In the genomic region with DNA sequence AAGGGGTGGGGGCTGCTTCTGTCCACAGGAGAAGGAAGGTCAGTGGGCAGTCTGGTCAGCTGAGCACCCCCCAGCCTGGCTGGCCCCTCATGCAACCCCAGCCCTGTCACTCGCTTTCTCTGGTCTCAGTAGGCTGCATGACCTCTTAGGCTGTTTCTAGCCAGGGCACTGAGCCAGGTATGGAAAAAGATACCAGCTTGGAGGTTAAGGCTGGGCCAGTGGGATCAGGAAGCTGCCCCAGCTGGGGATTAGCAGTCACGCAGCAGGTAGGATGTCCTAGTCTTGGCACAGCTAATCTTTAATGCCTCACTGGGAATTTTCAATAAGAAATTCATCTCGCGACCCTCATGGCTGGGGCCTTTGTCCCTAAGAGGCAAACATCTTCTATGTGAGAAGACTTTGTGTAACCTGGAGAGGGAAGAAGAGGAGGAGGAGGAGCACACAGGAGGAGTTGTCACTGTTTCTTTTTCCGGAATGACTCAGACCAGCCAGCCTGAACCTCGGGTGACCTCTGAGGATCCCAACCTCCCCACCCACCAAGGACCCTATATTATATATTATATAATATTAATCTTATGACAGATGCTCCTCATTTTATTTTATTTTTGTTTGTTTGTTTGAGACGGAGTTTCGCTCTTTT, we compare ENCODE assay signal across 21 cellular contexts. TPM values are rescaled to one million over a fixed set of nuclear protein-coding genes. Genes with fewer than 3 reads are reported as not detected.
"Had no signal": no experiment of that assay in that cellular context is flagged by ENCODE, and none has a peak within 500 bp of the region (broad histone marks: within the 10 kb centered on the region; RNA-seq: fewer than 3 reads in every experiment).

No MANE protein-coding gene starts in this region.

- H3K27ac ChIP-seq: brain microvascular endothelial cell, gastroesophageal sphincter, hepatocyte, left ventricle myocardium inferior, prostate gland, right lobe of liver, transverse colon had no signal

- H2AFZ ChIP-seq: hepatocyte had no signal

- H3K36me3 ChIP-seq: brain microvascular endothelial cell, gastroesophageal sphincter, left ventricle myocardium inferior, prostate gland, right lobe of liver, transverse colon had no signal

- H3K4me1 ChIP-seq: gastroesophageal sphincter, left ventricle myocardium inferior, prostate gland, right lobe of liver, transverse colon had no signal

- H3K4me3 ChIP-seq: gastroesophageal sphincter, hepatocyte, left ventricle myocardium inferior, prostate gland, right lobe of liver, transverse colon had no signal

- H3K4me2 ChIP-seq: hepatocyte had no signal

- FAIRE-seq: kidney had no signal

- ATAC-seq: activated naive CD4-positive, alpha-beta T cell treated with anti-CD3 and anti-CD28 coated beads, Interleukin-2, amount 50 U/mL, for 72 hours; activated T-cell treated with anti-CD3 and anti-CD28 coated beads, Interleukin-2, amount 50 U/mL, for 4 hours; gastroesophageal sphincter; natural killer cell treated with Interleukin-12 subunit alpha and Interleukin-12 subunit beta and Interleukin-15 and Interleukin-18, amount 100 ng/mL, for 72 hours; stimulated activated naive B cell treated with anti-CD40 and anti-IgM and Interleukin-4, amounts not matched to agents 10 μg/mL and 1 μg/mL and 100 μg/mL, for 72 hours had no signal

- H3K9me3 ChIP-seq: prostate gland, right lobe of liver had no signal

- H3K79me2 ChIP-seq: hepatocyte had no signal

- H3K27me3 ChIP-seq: brain microvascular endothelial cell, right lobe of liver, transverse colon had no signal

- DNase-seq: activated CD4-positive, alpha-beta T cell treated with anti-CD3 and anti-CD28 coated beads, Interleukin-2, amount 10 ng/mL, durations not matched to agents 7 days and 5 days; activated CD4-positive, CD25-positive, alpha-beta regulatory T cell; activated effector memory CD4-positive, alpha-beta T cell treated with anti-CD3 and anti-CD28 coated beads, Interleukin-2, amount 50 U/mL, for 16 hours; activated T-cell treated with anti-CD3 and anti-CD28 coated beads, Interleukin-2, amount 50 U/mL, for 4 hours; amygdala; brain microvascular endothelial cell; cerebellar nuclear complex; dermis blood vessel endothelial cell; kidney; left ventricle myocardium inferior; nucleus accumbens; right lobe of liver; stimulated activated naive B cell treated with anti-CD40 and anti-IgM and Interleukin-4, amounts not matched to agents 10 μg/mL and 1 μg/mL and 100 μg/mL, for 72 hours; transverse colon had no signal

RNA-seq across cellular contexts. Expression of gene BPIFA2, which starts 2.4 kb away (rescaled TPM):
- total RNA-seq: activated CD4-positive, alpha-beta T cell treated with anti-CD3 and anti-CD28 coated beads, Interleukin-2, amount 10 ng/mL, durations not matched to agents 7 days and 5 days; activated naive CD4-positive, alpha-beta T cell treated with anti-CD3 and anti-CD28 coated beads, Interleukin-2, amount 50 U/mL, for 72 hours; activated T-cell treated with anti-CD3 and anti-CD28 coated beads, Interleukin-2, amount 50 U/mL, for 4 hours; dermis blood vessel endothelial cell; epithelial cell of proximal tubule; hepatocyte; kidney; left ventricle myocardium inferior; natural killer cell treated with Interleukin-12 subunit alpha and Interleukin-12 subunit beta and Interleukin-15 and Interleukin-18, amount 100 ng/mL, for 72 hours; prostate gland; right lobe of liver; subcutaneous adipose tissue; transverse colon had no signal
- polyA plus RNA-seq: hepatocyte had no signal

RNA-seq across cellular contexts. Expression of gene BPIFA3, which starts 51.6 kb away (rescaled TPM):
- total RNA-seq: activated CD4-positive, alpha-beta T cell treated with anti-CD3 and anti-CD28 coated beads, Interleukin-2, amount 10 ng/mL, durations not matched to agents 7 days and 5 days; activated naive CD4-positive, alpha-beta T cell treated with anti-CD3 and anti-CD28 coated beads, Interleukin-2, amount 50 U/mL, for 72 hours; activated T-cell treated with anti-CD3 and anti-CD28 coated beads, Interleukin-2, amount 50 U/mL, for 4 hours; dermis blood vessel endothelial cell; epithelial cell of proximal tubule; gastroesophageal sphincter; hepatocyte; kidney; left ventricle myocardium inferior; natural killer cell treated with Interleukin-12 subunit alpha and Interleukin-12 subunit beta and Interleukin-15 and Interleukin-18, amount 100 ng/mL, for 72 hours; right lobe of liver; subcutaneous adipose tissue; transverse colon had no signal
- polyA plus RNA-seq: hepatocyte had no signal
